8 cellular contexts compared by ENCODE assay signal in the genomic region with DNA sequence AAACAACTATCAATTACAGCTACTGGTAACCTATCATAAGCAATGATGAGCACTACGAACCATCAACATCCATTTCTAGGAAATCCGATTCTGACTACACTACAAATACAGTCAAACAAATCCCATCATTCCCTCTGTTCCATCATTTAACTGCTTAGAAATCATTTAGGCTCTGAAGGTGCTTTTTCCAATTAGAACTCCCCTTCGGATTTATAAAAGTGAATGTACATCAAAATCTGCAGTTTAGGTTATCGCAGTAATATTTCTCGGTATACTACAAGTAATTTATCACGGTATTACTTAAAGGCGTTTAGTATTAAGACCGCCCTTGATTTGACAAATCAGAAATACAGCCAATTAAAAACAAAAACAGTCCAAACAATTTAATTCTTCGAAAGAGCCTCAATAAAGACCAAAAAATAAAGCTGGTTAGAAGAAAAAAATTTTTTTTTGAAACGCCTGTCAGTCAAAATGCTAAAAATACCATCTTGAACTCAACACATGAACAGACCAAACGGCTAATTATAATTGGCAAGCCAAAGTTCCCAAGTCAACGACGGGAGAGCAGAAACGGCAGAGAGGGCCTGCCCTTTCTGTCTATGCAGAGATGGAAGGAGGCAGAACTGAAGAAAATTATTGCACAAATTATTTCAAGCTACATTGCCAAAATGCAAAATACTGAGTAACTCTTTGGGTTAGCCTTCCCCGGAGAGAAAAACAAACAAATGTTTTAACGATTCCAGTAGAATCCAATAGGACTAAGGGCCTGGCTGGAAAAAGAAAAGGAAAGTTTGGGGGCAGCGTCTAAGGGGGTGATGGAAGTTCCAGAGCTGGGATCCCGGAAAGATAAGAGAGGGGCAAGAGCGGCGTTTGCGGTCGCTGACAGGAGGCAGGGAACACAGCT.
A peak's percentile ranks its signal among the peaks of the same experiment; 100 is the strongest.
DNase-seq lines count a peak whose midpoint lies in the region; ATAC-seq lines count a peak whose summit lies in the region.

No MANE protein-coding gene starts in this region.

- DNase-seq in AG08396 (ENCODE audit: low spot score) (peak; percentile 32), NCI-H748 (lab: John Stamatoyannopoulos, UW; ENCODE audit: unreplicated experiment) (peak; percentile 51), astrocyte of the hippocampus (ENCODE audit: low read depth, low spot score) (peak; percentile 51)

- peak overlapping the region; percentile 76; the same call in 1 of the 2 replicates for H3K9ac ChIP-seq in iPS-20b (ENCODE audit: low read depth, low read length)

- H3K27ac ChIP-seq in iPS-20b (ENCODE audit: low read length): no peak overlapping the region
- H3K27ac ChIP-seq in skin epidermis: peak overlapping the region; percentile 92 to 99 (median 98)

- H3K4me3 ChIP-seq in iPS-20b (ENCODE audit: low read length) (peak overlapping the region; percentile 79), skin epidermis (peak overlapping the region; percentile 54 to 72 (median 61))

- no peaks in the 10 kb centered on the region for H3K36me3 ChIP-seq in iPS-20b (ENCODE audit: insufficient read depth, low read depth, low read length)

- no peaks in the 10 kb centered on the region for H3K9me3 ChIP-seq in iPS-20b (ENCODE audit: insufficient read depth, low read depth, low read length)

- H3K4me1 ChIP-seq in iPS-20b (ENCODE audit: insufficient read depth, low read length): peaks cover 5% of the 10 kb centered on the region; the same call in 1 of the 2 replicates

- peak; percentile 2 for ATAC-seq in GM19023 (IDR thresholded peaks at IDR 0.05; ENCODE audit: unreplicated experiment)
- no peak for ATAC-seq in HG03354 (IDR thresholded peaks at IDR 0.05; ENCODE audit: poor library complexity, severe bottlenecking, unreplicated experiment)
- no peak for ATAC-seq in HG02798 (IDR thresholded peaks at IDR 0.05; ENCODE audit: poor library complexity, unreplicated experiment)

- H3K27me3 ChIP-seq in iPS-20b (ENCODE audit: insufficient read depth, low read length): no peaks in the 10 kb centered on the region
